ENCODE assay signal across 12 cellular contexts in genomic region chr2:55224761-55225261, GRCh38. TPM values are rescaled to one million over a fixed set of nuclear protein-coding genes. Genes with fewer than 3 reads are reported as not detected.
DNase-seq lines count a peak whose midpoint lies in the region; TF ChIP-seq lines count a peak whose summit lies in the region.
"Had no signal": no experiment of that assay in that cellular context is flagged by ENCODE, and none has a peak within 500 bp of the region (broad histone marks: within the 10 kb centered on the region; RNA-seq: fewer than 3 reads in every experiment).

No MANE protein-coding gene starts in this region.

- no peak overlapping the region; the same call in 1 of the 2 replicates for H3K9ac ChIP-seq in OCI-LY1 (ENCODE audit: low read length)

- no peaks in the 10 kb centered on the region for H3K36me3 Mint-ChIP-seq in CD8-positive, alpha-beta memory T cell
- H3K36me3 Mint-ChIP-seq: CD14-positive monocyte had no signal

- H3K4me3 Mint-ChIP-seq in CD8-positive, alpha-beta memory T cell, result peak overlapping the region in 4 of 7 donors; percentile 2 to 85 (median 84)

- no peaks in the 10 kb centered on the region for H3K27me3 ChIP-seq in CD8-positive, alpha-beta memory T cell (ENCODE audit: insufficient read depth, low read length, poor library complexity, severe bottlenecking)
- H3K27me3 ChIP-seq in OCI-LY1 (ENCODE audit: insufficient read depth, low read length) (no peaks in the 10 kb centered on the region), osteoblast (ENCODE audit: insufficient read depth, low read length) (no peaks in the 10 kb centered on the region)
- H3K27me3 ChIP-seq: SJCRH30 had no signal

- peak overlapping the region in 5 of 8 donors; percentile 25 to 92 (median 42) for H3K27ac Mint-ChIP-seq in CD8-positive, alpha-beta memory T cell

- no peak overlapping the region for H3K27ac ChIP-seq in CD8-positive, alpha-beta memory T cell (ENCODE audit: low read depth, low read length)
- H3K27ac ChIP-seq in OCI-LY1 (ENCODE audit: low read depth, low read length, poor library complexity, severe bottlenecking), result peak overlapping the region; percentile 25
- H3K27ac ChIP-seq in osteoblast (ENCODE audit: low read depth, low read length), result no peak overlapping the region
- H3K27ac ChIP-seq: SJCRH30, VCaP had no signal

- no peaks in the 10 kb centered on the region for H3K9me3 Mint-ChIP-seq in CD8-positive, alpha-beta memory T cell

- TF ChIP-seq CTCF in OCI-LY1 (IDR thresholded peaks at IDR 0.05; ENCODE audit: low read length) (no peak), fibroblast of mammary gland (conservative IDR thresholded peaks at IDR 0.05; ENCODE audit: control insufficient read depth, insufficient read depth, low read depth, low read length) (no peak), osteoblast (IDR thresholded peaks at IDR 0.05; ENCODE audit: extremely low read depth, low read depth, low read length) (no peak)

- DNase-seq in CD8-positive, alpha-beta memory T cell, result no peak
- DNase-seq in fibroblast of mammary gland (ENCODE audit: low read depth) (peak; percentile 44), osteoblast (ENCODE audit: insufficient read length, low spot score, missing footprints) (no peak), dermis blood vessel endothelial cell (no peak), AML-193 (lab: John Stamatoyannopoulos, UW) (no peak), NCI-H1930 (lab: John Stamatoyannopoulos, UW) (no peak), COR-L47 (lab: John Stamatoyannopoulos, UW) (no peak)
- DNase-seq: NCI-H146, SJCRH30 had no signal

- peak overlapping the region; percentile 25; the same call in 1 of the 2 replicates for H3K4me2 ChIP-seq in OCI-LY1 (ENCODE audit: low read length)
- H3K4me2 ChIP-seq in osteoblast (ENCODE audit: insufficient read depth, low read length), result no peak overlapping the region

- no peak overlapping the region for H2AFZ ChIP-seq in OCI-LY1 (ENCODE audit: low read length)
- peak overlapping the region; percentile 32 for H2AFZ ChIP-seq in osteoblast (ENCODE audit: low read length)

- H3K4me1 ChIP-seq in CD8-positive, alpha-beta memory T cell (ENCODE audit: insufficient read depth, low read length), result peaks cover 28% of the 10 kb centered on the region
- H3K4me1 ChIP-seq in OCI-LY1 (ENCODE audit: insufficient read depth, low read length, severe bottlenecking) (peaks cover 30% of the 10 kb centered on the region), osteoblast (ENCODE audit: insufficient read depth, low read length) (no peaks in the 10 kb centered on the region)
- H3K4me1 ChIP-seq: SJCRH30 had no signal

- H3K27me3 Mint-ChIP-seq in CD8-positive, alpha-beta memory T cell, result no peaks in the 10 kb centered on the region

- H3F3A ChIP-seq in OCI-LY1 (ENCODE audit: insufficient read depth, low read length), result no peaks in the 10 kb centered on the region

- H3K79me2 ChIP-seq in OCI-LY1 (ENCODE audit: insufficient read depth, low read length), result no peaks in the 10 kb centered on the region
- H3K79me2 ChIP-seq in osteoblast (ENCODE audit: insufficient read depth, low read length), result peaks cover 30% of the 10 kb centered on the region

- H3K36me3 ChIP-seq in CD8-positive, alpha-beta memory T cell (ENCODE audit: insufficient read depth, low read length), result no peaks in the 10 kb centered on the region
- peaks cover 3% of the 10 kb centered on the region; the same call in 1 of the 2 replicates for H3K36me3 ChIP-seq in OCI-LY1 (ENCODE audit: insufficient read depth, low read length)
- H3K36me3 ChIP-seq in osteoblast (ENCODE audit: insufficient read depth, low read length), result no peaks in the 10 kb centered on the region

- CTCF ChIA-PET in CD8-positive, alpha-beta memory T cell (lab: Charles Lee), result interaction anchor here (0.6 to 1.4 kb wide), 3 partner anchors 8 to 659 kb away, joined by 3 to 6 read pairs (median 5); partner anchors contain the start of genes RPS27A and RTN4

- peaks cover 39 to 64% (median 53%) of the 10 kb centered on the region in 3 donors for H3K4me1 Mint-ChIP-seq in CD8-positive, alpha-beta memory T cell

- POLR2A ChIA-PET in CD8-positive, alpha-beta memory T cell (lab: Charles Lee), result interaction anchor here (2.3 kb wide), 1 partner anchor 8 kb away, joined by 28 read pairs; the partner anchor contains the start of genes CLHC1 and RPS27A

- H3K9me2 ChIP-seq in OCI-LY1 (ENCODE audit: low read depth, low read length), result no peaks in the 10 kb centered on the region

- H4K20me1 ChIP-seq in OCI-LY1 (ENCODE audit: insufficient read depth, low read length) (no peaks in the 10 kb centered on the region), osteoblast (ENCODE audit: insufficient read depth, low read length) (peaks cover 10% of the 10 kb centered on the region)

- H3K9me3 ChIP-seq in CD8-positive, alpha-beta memory T cell (ENCODE audit: low read length), result no peaks in the 10 kb centered on the region
- H3K9me3 ChIP-seq in OCI-LY1 (ENCODE audit: low read length) (no peaks in the 10 kb centered on the region), osteoblast (ENCODE audit: low read depth, low read length) (no peaks in the 10 kb centered on the region)
- H3K9me3 ChIP-seq: SJCRH30 had no signal

- H3K4me3 ChIP-seq in CD8-positive, alpha-beta memory T cell (ENCODE audit: low read length), result no peak overlapping the region
- H3K4me3 ChIP-seq in OCI-LY1 (ENCODE audit: low read depth, low read length, poor library complexity, severe bottlenecking), result no peak overlapping the region
- H3K4me3 ChIP-seq in fibroblast of mammary gland (ENCODE audit: control insufficient read depth, low read depth, low read length), result no peak overlapping the region
- no peak overlapping the region for H3K4me3 ChIP-seq in osteoblast (ENCODE audit: insufficient read depth, low read length)
- H3K4me3 ChIP-seq: SJCRH30 had no signal

RNA-seq across cellular contexts. Expression of gene CLHC1, which starts 7.3 kb away (rescaled TPM):
- 1 to 10 TPM; 8.4 to 9.8 TPM for total RNA-seq in CD8-positive, alpha-beta memory T cell
- 1.1 TPM for polyA plus RNA-seq in CD8-positive, alpha-beta memory T cell
- total RNA-seq in osteoblast, result 13.6 and 14.5 TPM in 2 replicates
- total RNA-seq in dermis blood vessel endothelial cell, result 6.9 and 8.2 TPM in 2 replicates

RNA-seq across cellular contexts. Expression of gene RPS27A, which starts 7.7 kb away (rescaled TPM):
- 1,000 to 10,000 TPM; 1,155 to 1,172 TPM for total RNA-seq in CD8-positive, alpha-beta memory T cell
- polyA plus RNA-seq in CD8-positive, alpha-beta memory T cell, result 3,070 TPM
- total RNA-seq in osteoblast (641 and 683 TPM in 2 replicates), dermis blood vessel endothelial cell (694 and 1,366 TPM in 2 replicates)

RNA-seq across cellular contexts. Expression of gene MTIF2, which starts 44.2 kb away (rescaled TPM):
- 10 to 100 TPM; 58.3 to 58.9 TPM for total RNA-seq in CD8-positive, alpha-beta memory T cell
- polyA plus RNA-seq in CD8-positive, alpha-beta memory T cell, result 19.5 TPM
- total RNA-seq in osteoblast (45.6 and 51.9 TPM in 2 replicates), dermis blood vessel endothelial cell (30.8 and 39.9 TPM in 2 replicates)
